Comparison of ENCODE assay signal across 1 cellular context in genomic region chr6:107116923-107117417, GRCh38.
TF ChIP-seq lines count a peak whose summit lies in the region.

No MANE protein-coding gene starts in this region.

TF ChIP-seq in WTC11, 78 proteins besides CTCF, POLR2A, EP300 and RAD21 (continued from another document):
- TF ChIP-seq ERG (CRISPR knock-in tag; IDR thresholded peaks at IDR 0.05) = no peak
- TF ChIP-seq GABPB1 (CRISPR knock-in tag; IDR thresholded peaks at IDR 0.05) = no peak
- TF ChIP-seq SMAD4 (CRISPR knock-in tag; IDR thresholded peaks at IDR 0.05) = no peak
- no peak for TF ChIP-seq ZNF423 (CRISPR knock-in tag; IDR thresholded peaks at IDR 0.05)
- no peak for TF ChIP-seq ELF4 (CRISPR knock-in tag; IDR thresholded peaks at IDR 0.05; ENCODE audit: low read depth)
